8 cellular contexts compared by ENCODE assay signal in genomic region chr17:64145460-64145750, GRCh38. TPM values are rescaled to one million over a fixed set of nuclear protein-coding genes. Genes with fewer than 3 reads are reported as not detected.
DNase-seq lines count a peak whose midpoint lies in the region; ATAC-seq and TF ChIP-seq lines count a peak whose summit lies in the region.

No MANE protein-coding gene starts in this region.

- no peak overlapping the region for H3K27ac ChIP-seq in endodermal cell (ENCODE audit: low read depth, low read length)

- 0% methylated on average over 10 of the region's 10 CpGs for WGBS in endodermal cell (ENCODE audit: insufficient coverage in 1 of 2, insufficient read length in 1 of 2), 2 experiments

- H3K4me1 Mint-ChIP-seq in endodermal cell (peaks cover 13% of the 10 kb centered on the region), osteocyte (ENCODE audit: unreplicated experiment) (peaks cover 22% of the 10 kb centered on the region)

- H3K9me3 ChIP-seq in ES-I3 (ENCODE audit: control insufficient read depth, insufficient read depth, low read length) (no peaks in the 10 kb centered on the region), endodermal cell (ENCODE audit: control insufficient read depth, low read length) (no peaks in the 10 kb centered on the region)

- H3K27me3 Mint-ChIP-seq in endodermal cell (ENCODE audit: insufficient read depth) (no peaks in the 10 kb centered on the region), osteocyte (ENCODE audit: unreplicated experiment) (no peaks in the 10 kb centered on the region)

- TF ChIP-seq CTCF in endodermal cell (conservative IDR thresholded peaks at IDR 0.05) = no peak
- TF ChIP-seq CTCF in osteocyte (IDR thresholded peaks at IDR 0.05) = peak; percentile 15

- peak; percentile 14 for ATAC-seq in HG03520 (IDR thresholded peaks at IDR 0.05; ENCODE audit: unreplicated experiment)
- ATAC-seq in HG02759 (IDR thresholded peaks at IDR 0.05; ENCODE audit: unreplicated experiment) = no peak

- H3K4me3 ChIP-seq in endodermal cell (ENCODE audit: low read length) = peak overlapping the region; percentile 85

- no peaks in the 10 kb centered on the region for H3K9me3 Mint-ChIP-seq in endodermal cell
- H3K9me3 Mint-ChIP-seq in osteocyte (ENCODE audit: unreplicated experiment) = no peaks in the 10 kb centered on the region

- DNase-seq in endodermal cell = no peak
- no peak for DNase-seq in osteocyte (ENCODE audit: extremely low spot score, unreplicated experiment)
- DNase-seq in OCI-M1 (lab: John Stamatoyannopoulos, UW) = no peak
- no peak for DNase-seq in GOT3 (lab: John Stamatoyannopoulos, UW)
- DNase-seq in NCI-H1092 (lab: John Stamatoyannopoulos, UW) = no peak

- no peak overlapping the region for H3K4me3 Mint-ChIP-seq in endodermal cell
- no peak overlapping the region for H3K4me3 Mint-ChIP-seq in osteocyte (ENCODE audit: unreplicated experiment)

- H3K36me3 Mint-ChIP-seq in endodermal cell (ENCODE audit: low read depth) = peaks cover 12% of the 10 kb centered on the region
- H3K36me3 Mint-ChIP-seq in osteocyte (ENCODE audit: unreplicated experiment) = peaks cover 15% of the 10 kb centered on the region

- H3K4me1 ChIP-seq in ES-I3 (ENCODE audit: insufficient read depth, low read length) (peaks cover 7% of the 10 kb centered on the region; the same call in 1 of the 2 replicates), endodermal cell (ENCODE audit: control insufficient read depth, insufficient read depth, low read length) (no peaks in the 10 kb centered on the region)

- H3K27me3 ChIP-seq in endodermal cell (ENCODE audit: control insufficient read depth, insufficient read depth, low read length, poor library complexity, severe bottlenecking) = no peaks in the 10 kb centered on the region

- no peaks in the 10 kb centered on the region for H3K36me3 ChIP-seq in ES-I3 (ENCODE audit: insufficient read depth, low read length)
- H3K36me3 ChIP-seq in endodermal cell (ENCODE audit: control insufficient read depth, insufficient read depth, low read length) = peaks cover 8% of the 10 kb centered on the region

- H3K9ac ChIP-seq in ES-I3 (ENCODE audit: low read depth, low read length) = peak overlapping the region; percentile 71
- peak overlapping the region; percentile 98 for H3K9ac ChIP-seq in endodermal cell (ENCODE audit: extremely low read depth, low read length, poor library complexity, severe bottlenecking)

- H3K27ac Mint-ChIP-seq in endodermal cell (no peak overlapping the region), osteocyte (ENCODE audit: unreplicated experiment) (no peak overlapping the region)

RNA-seq across cellular contexts. Expression of gene ERN1, which starts 15.5 kb away (rescaled TPM):
- 10 to 100 TPM in 1 of 2 donors, 1 to 10 TPM in 1; 9.0 to 13.7 TPM for total RNA-seq in endodermal cell
- 3.0 TPM for polyA plus RNA-seq in endodermal cell (2013, experiment 1 of 2)
- polyA plus RNA-seq in endodermal cell (2013, experiment 2 of 2) = 3.6 TPM
- 20.8 and 21.4 TPM in 2 replicates for total RNA-seq in osteocyte
